ENCODE assay signal across 8 cellular contexts in the genomic region with DNA sequence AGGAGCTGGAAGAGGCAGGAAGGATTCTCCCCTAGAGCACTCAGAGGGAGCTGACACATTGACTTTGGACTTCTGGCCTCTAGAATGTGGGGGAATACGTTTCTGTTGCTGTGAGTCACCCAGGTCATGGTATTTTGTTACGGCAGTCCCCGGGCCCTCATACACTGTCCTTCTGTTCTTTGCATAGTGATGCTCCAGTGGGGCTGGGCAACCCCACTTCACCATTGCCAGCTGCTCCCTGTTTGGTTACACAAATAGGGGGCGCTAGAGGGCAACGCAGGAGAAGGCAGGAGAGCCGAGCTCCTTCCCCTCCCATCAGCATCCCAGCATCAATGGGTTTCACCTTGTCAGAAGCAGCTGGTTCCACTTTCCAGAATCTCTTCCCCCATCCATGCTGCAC.
DNase-seq lines count a peak whose midpoint lies in the region; ATAC-seq, FAIRE-seq and TF ChIP-seq lines count a peak whose summit lies in the region.
"Had no signal": no experiment of that assay in that cellular context is flagged by ENCODE, and none has a peak within 500 bp of the region (broad histone marks: within the 10 kb centered on the region; RNA-seq: fewer than 3 reads in every experiment).

No MANE protein-coding gene starts in this region.

- peak; percentile 56 for ATAC-seq in IMR-90 (ENCODE audit: low read depth)
- peak; percentile 85 for ATAC-seq in K562
- no peak for ATAC-seq in GM21619 (IDR thresholded peaks at IDR 0.05; ENCODE audit: unreplicated experiment)

- peak overlapping the region; percentile 78 for H3K14ac ChIP-seq in IMR-90 (replicated peaks; ENCODE audit: low read depth, low read length)

- intact Hi-C loops in IMR-90 (cut with micrococcal nuclease) = loop anchor here (5.0 kb wide), 1 partner anchor 205 kb away; no protein-coding TSS in a partner anchor
- intact Hi-C loops in K562 (cut with micrococcal nuclease) = loop anchor here (10.0 kb wide), 1 partner anchor 272 kb away; no protein-coding TSS in a partner anchor

- H3K4ac ChIP-seq in IMR-90 (ENCODE audit: low read depth, low read length) = peak overlapping the region; percentile 99

- H3K4me3 ChIP-seq in IMR-90 (ENCODE audit: insufficient read depth, low read depth, low read length) = no peak overlapping the region
- no peak overlapping the region for H3K4me3 ChIP-seq in K562

- no peaks in the 10 kb centered on the region for H3K79me2 ChIP-seq in K562 (ENCODE audit: control insufficient read depth, insufficient read depth, low read length)

- TF ChIP-seq CTCF in IMR-90 (conservative IDR thresholded peaks at IDR 0.05; ENCODE audit: low read depth, low read length) = peak; percentile 47
- TF ChIP-seq CTCF in K562 (IDR thresholded peaks at IDR 0.05 in 2 of 3, conservative IDR thresholded peaks at IDR 0.05 in 1 of 3; ENCODE audit: insufficient read depth in 2 of 3, low read depth in 1 of 3, low read length in 3 of 3) = peak; percentile 61 to 70 (median 62)

- peak overlapping the region; percentile 85 for H4K5ac ChIP-seq in IMR-90 (ENCODE audit: low read depth, low read length)

- no peaks in the 10 kb centered on the region for H3K27me3 ChIP-seq in IMR-90 (ENCODE audit: control insufficient read depth, insufficient read depth, low read length)
- H3K27me3 ChIP-seq in K562 (ENCODE audit: control insufficient read depth in 2 of 2, insufficient read depth in 2 of 2, low read length in 2 of 2) = peaks cover 0 to 23% of the 10 kb centered on the region in 2 experiments; a peak in 1 of 5 replicates

- TF ChIP-seq EP300 in K562 (IDR thresholded peaks at IDR 0.05; ENCODE audit: low read length) = no peak

- dilution Hi-C loops in IMR-90 (cut with HindIII; ENCODE audit: low sequenced_read_pairs, unreplicated experiment) = no loop called here

- H3K18ac ChIP-seq in IMR-90 (ENCODE audit: low read depth, low read length) = peak overlapping the region; percentile 93

- H2BK120ac ChIP-seq in IMR-90 (ENCODE audit: low read depth, low read length) = peak overlapping the region; percentile 99

- DNase-seq in EL (peak; percentile 49), IMR-90 (peak; percentile 65), K562 (ENCODE audit: extremely low read depth in 1 of 4, low spot score in 3 of 4) (peak; percentile 42 to 62 (median 46)), medulla oblongata (ENCODE audit: extremely low spot score) (peak; percentile 8), SKM-1 (lab: John Stamatoyannopoulos, UW; ENCODE audit: unreplicated experiment) (no peak)
- DNase-seq in stimulated activated CD4-positive, alpha-beta T cell treated with anti-CD3 and anti-CD28 coated beads, Interleukin-2, amount 100 ng/mL, for 48 hours = no peak
- DNase-seq: NCI-H1694 treated with DMSO at 0.1 percent for 48 hours had no signal

- peak; percentile 42 for FAIRE-seq in K562 (lab: Jason Lieb, UNC)

- peak overlapping the region; percentile 60 for H2AFZ ChIP-seq in IMR-90 (replicated peaks; ENCODE audit: low read length, poor library complexity)
- no peak overlapping the region for H2AFZ ChIP-seq in K562 (ENCODE audit: low read depth, low read length)

- H4K8ac ChIP-seq in IMR-90 (ENCODE audit: low read depth in 2 of 2, low read length in 2 of 2) = peak overlapping the region; percentile 79 to 83

- H3K4me1 ChIP-seq in IMR-90 (ENCODE audit: control insufficient read depth, insufficient read depth, low read length) (peaks cover 21% of the 10 kb centered on the region), K562 (replicated peaks in 1 of 2; ENCODE audit: control insufficient read depth in 2 of 2, insufficient read depth in 2 of 2, low read length in 2 of 2) (no peaks in the 10 kb centered on the region)

- H3K36me3 ChIP-seq in IMR-90 (ENCODE audit: control insufficient read depth, insufficient read depth, low read length) = peaks cover 1% of the 10 kb centered on the region; the same call in 1 of the 2 replicates
- H3K36me3 ChIP-seq in K562 (ENCODE audit: control insufficient read depth, insufficient read depth, low read length) = no peaks in the 10 kb centered on the region

- CTCF ChIA-PET in IMR-90 (lab: Yijun Ruan, JAX) (interaction anchor here (0.6 to 2.0 kb wide), 16 partner anchors 9 to 265 kb away, joined by 3 to 11 read pairs (median 5); no protein-coding TSS in a partner anchor), K562 (lab: Yijun Ruan, JAX; ENCODE audit: low intra/inter-chr PET ratio) (interaction anchor here (1.6 kb wide), 1 partner anchor 267 kb away, joined by 10 read pairs; no protein-coding TSS in a partner anchor)

- H2AK5ac ChIP-seq in IMR-90 (ENCODE audit: low read depth, low read length) = peak overlapping the region; percentile 97

- peak overlapping the region; percentile 82; the same call in 1 of the 2 replicates for H3K56ac ChIP-seq in IMR-90 (ENCODE audit: extremely low read depth, insufficient read depth, low read length)

- H2BK15ac ChIP-seq in IMR-90 (ENCODE audit: low read depth, low read length) = peak overlapping the region; percentile 72; the same call in 2 of the 3 replicates

- H3K27ac ChIP-seq in IMR-90 (ENCODE audit: insufficient read depth, low read length) = peak overlapping the region; percentile 94
- H3K27ac ChIP-seq in K562 (ENCODE audit: extremely low read depth, low read depth, low read length) = no peak overlapping the region

- H3K79me1 ChIP-seq in IMR-90 (ENCODE audit: low read depth in 1 of 2, low read length in 2 of 2) = peaks cover 0 to 35% of the 10 kb centered on the region in 2 experiments; a peak in 2 of 4 replicates

- H2BK20ac ChIP-seq in IMR-90 (ENCODE audit: low read depth, low read length) = peak overlapping the region; percentile 97

- BruUV-seq in IMR-90 (replicated peaks; lab: Mats Ljungman, UMichigan) (no TSS peak), K562 (replicated peaks; lab: Mats Ljungman, UMichigan) (no TSS peak)

- peak overlapping the region; percentile 87 for H2BK5ac ChIP-seq in IMR-90 (ENCODE audit: low read depth, low read length, poor library complexity, severe bottlenecking)

- TF ChIP-seq POLR2A in IMR-90 (IDR thresholded peaks at IDR 0.05; ENCODE audit: low read depth, low read length) (no peak), K562 (conservative IDR thresholded peaks at IDR 0.05) (no peak)

- peak overlapping the region; percentile 15 for H2AK9ac ChIP-seq in IMR-90 (replicated peaks; ENCODE audit: low read depth, low read length, poor library complexity)

- 41% methylated on average over 3 of the region's 6 CpGs; no CpG with 5 or more reads in 1 of the 2 experiments for WGBS in IMR-90 (ENCODE audit: extremely low coverage in 2 of 2, insufficient read length in 1 of 2), 2 experiments
- WGBS in K562 (ENCODE audit: insufficient coverage, low coverage, missing lambda C conversion rate) = 0% methylated on average over 6 of the region's 6 CpGs

- H4K91ac ChIP-seq in IMR-90 (ENCODE audit: insufficient read depth, low read depth, low read length) = peak overlapping the region; percentile 98

- in situ Hi-C loops in IMR-90 (cut with MboI; ENCODE audit: low sequenced_read_pairs) (no loop called here), K562 (cut with MboI) (no loop called here)

- peaks cover 6% of the 10 kb centered on the region for H3K9me3 ChIP-seq in IMR-90 (ENCODE audit: control insufficient read depth, insufficient read depth, low read length)
- H3K9me3 ChIP-seq in K562 (replicated peaks; ENCODE audit: control insufficient read depth, insufficient read depth, low read depth, low read length) = no peaks in the 10 kb centered on the region

- H3K9ac ChIP-seq in IMR-90 (ENCODE audit: low read depth, low read length) (0 out of 2 replicates have a peak overlapping the region, but pooled peaks have one; percentile 26), K562 (ENCODE audit: insufficient read depth in 1 of 2, low read depth in 2 of 2, low read length in 2 of 2) (no peak overlapping the region)

- H3K4me2 ChIP-seq in IMR-90 (ENCODE audit: low read depth, low read length) (no peak overlapping the region), K562 (ENCODE audit: insufficient read depth, low read length) (no peak overlapping the region)

- peak overlapping the region; percentile 96 for H3K23ac ChIP-seq in IMR-90 (ENCODE audit: low read depth, low read length)

- peak; percentile 37 for TF ChIP-seq RAD21 in IMR-90 (IDR thresholded peaks at IDR 0.05; ENCODE audit: low read length)
- TF ChIP-seq RAD21 in K562 (CRISPR knock-in tag; conservative IDR thresholded peaks at IDR 0.05 in 1 of 2, IDR thresholded peaks at IDR 0.05 in 1 of 2) = peak; percentile 14 to 60; a peak in 2 of 4 replicates

- POLR2A ChIA-PET in IMR-90 (lab: Charles Lee; ENCODE audit: unreplicated experiment) (interaction anchor here (0.7 to 1.0 kb wide), 2 partner anchors 51 to 259 kb away, joined by 3 read pairs; no protein-coding TSS in a partner anchor), K562 (lab: Yijun Ruan, JAX) (interaction anchor here (0.6 to 1.1 kb wide), 2 partner anchors 9 to 187 kb away, joined by 3 to 4 read pairs; no protein-coding TSS in a partner anchor)

- no peaks in the 10 kb centered on the region for H4K20me1 ChIP-seq in IMR-90 (ENCODE audit: insufficient read depth, low read length)
- H4K20me1 ChIP-seq in K562 (replicated peaks; ENCODE audit: control insufficient read depth, insufficient read depth, low read length) = peaks cover 4% of the 10 kb centered on the region; the same call in 1 of the 2 replicates

- H3K9me1 ChIP-seq in IMR-90 (ENCODE audit: insufficient read depth, low read length) = peaks cover 30% of the 10 kb centered on the region
- no peaks in the 10 kb centered on the region for H3K9me1 ChIP-seq in K562 (ENCODE audit: control insufficient read depth, insufficient read depth, low read length)

TF ChIP-seq in IMR-90, 13 proteins besides CTCF, POLR2A, EP300 and RAD21:
- TF ChIP-seq MAFK (IDR thresholded peaks at IDR 0.05; ENCODE audit: low read depth, low read length) = no peak
- peak; percentile 52 for TF ChIP-seq RCOR1 (IDR thresholded peaks at IDR 0.05; ENCODE audit: insufficient replicate concordance, low read length)
- peak; percentile 59; the same call in 1 of the 2 replicates for TF ChIP-seq FOS (IDR thresholded peaks at IDR 0.05; ENCODE audit: low read depth, low read length)

TF ChIP-seq in K562, 482 proteins besides CTCF, POLR2A, EP300 and RAD21 (continues in another document):
- TF ChIP-seq RCOR1 (IDR thresholded peaks at IDR 0.05; ENCODE audit: borderline replicate concordance in 1 of 2, low read depth in 2 of 2, low read length in 2 of 2) (0 out of 4 replicates have a peak, but pooled peaks of 1 of the 2 experiments have one; percentile 25), ZNF12 (CRISPR knock-in tag; IDR thresholded peaks at IDR 0.05) (peak; percentile 60; the same call in 1 of the 2 replicates), SMC3 (conservative IDR thresholded peaks at IDR 0.05; ENCODE audit: insufficient read depth, low read depth, low read length) (peak; percentile 40; the same call in 1 of the 2 replicates), STAG1 (CRISPR knock-in tag; IDR thresholded peaks at IDR 0.05; ENCODE audit: borderline replicate concordance) (peak; percentile 21; the same call in 1 of the 2 replicates)

Comparison
In these comparisons a context has a peak if more than half of its experiments do, and no peak if none do; other contexts are left out.
1. DNase-seq: peak in EL (single experiment), IMR-90 (single experiment), K562 (4 of 4) and medulla oblongata (single experiment); none in SKM-1 (single experiment) and stimulated activated CD4-positive, alpha-beta T cell treated with anti-CD3 and anti-CD28 coated beads, Interleukin-2, amount 100 ng/mL, for 48 hours (0 of 2).